Comparison of ENCODE assay signal across 9 cellular contexts in the genomic region with DNA sequence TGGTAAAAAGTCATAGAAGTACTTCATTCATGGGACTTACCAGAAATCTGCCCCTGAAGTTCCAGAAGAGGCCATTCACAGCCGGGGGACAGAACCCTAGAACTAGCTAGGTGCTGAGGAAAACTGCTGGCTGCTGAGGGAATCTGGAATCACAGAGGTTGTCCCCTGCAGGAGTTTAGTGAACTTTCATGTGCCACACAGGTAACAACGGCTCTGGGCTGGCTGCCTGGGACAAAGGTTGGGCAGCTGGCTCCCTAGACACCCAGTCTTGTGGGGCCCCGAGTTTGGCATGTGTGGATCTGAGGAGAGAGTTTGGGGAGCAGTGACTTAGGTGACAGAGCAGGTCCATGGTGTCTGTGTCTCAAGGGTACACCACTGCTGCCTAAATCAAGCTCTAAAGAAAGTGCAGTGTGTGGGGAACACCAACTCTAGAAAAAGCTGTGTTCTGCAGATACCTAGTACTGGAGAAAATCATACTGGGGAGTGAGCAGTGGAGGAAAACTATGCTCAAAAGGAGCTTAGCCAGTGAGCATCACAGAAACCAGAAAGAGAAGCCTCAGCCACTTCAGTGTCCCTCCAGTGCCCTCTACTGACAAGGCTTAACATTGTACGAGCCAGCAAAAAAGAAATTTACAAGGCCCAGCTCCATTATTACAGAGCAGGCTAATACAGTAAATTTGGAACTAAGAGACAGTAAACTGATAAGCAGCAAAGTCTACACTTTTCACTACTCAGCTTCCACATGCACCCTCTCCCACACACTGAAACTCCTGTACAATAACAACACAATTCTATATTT. TPM values are rescaled to one million over a fixed set of nuclear protein-coding genes. Genes with fewer than 3 reads are reported as not detected.
A peak's percentile ranks its signal among the peaks of the same experiment; 100 is the strongest.
DNase-seq lines count a peak whose midpoint lies in the region; ATAC-seq, FAIRE-seq and TF ChIP-seq lines count a peak whose summit lies in the region.
"Had no signal": no experiment of that assay in that cellular context is flagged by ENCODE, and none has a peak within 500 bp of the region (broad histone marks: within the 10 kb centered on the region; RNA-seq: fewer than 3 reads in every experiment).

No MANE protein-coding gene starts in this region.

- H4K20me1 ChIP-seq in astrocyte (ENCODE audit: insufficient read depth, low read length) = no peaks in the 10 kb centered on the region

- H3K9me3 ChIP-seq in astrocyte (ENCODE audit: insufficient read depth, low read depth, low read length) (peaks cover 5% of the 10 kb centered on the region), mucosa of descending colon (no peaks in the 10 kb centered on the region)

- no peak for FAIRE-seq in astrocyte (lab: Jason Lieb, UNC)

- no peak overlapping the region for H3K27ac ChIP-seq in astrocyte (ENCODE audit: low read depth, low read length)

- H3K36me3 ChIP-seq in astrocyte (ENCODE audit: insufficient read depth, low read length) (no peaks in the 10 kb centered on the region), mucosa of descending colon (ENCODE audit: low read depth) (no peaks in the 10 kb centered on the region)

- peaks cover 11% of the 10 kb centered on the region for H3K4me1 Mint-ChIP-seq in astrocyte (ENCODE audit: low read depth, unreplicated experiment)
- peaks cover 8% of the 10 kb centered on the region for H3K4me1 Mint-ChIP-seq in activated T-cell treated with anti-CD3 and anti-CD28 coated beads, Interleukin-2, amount 50 U/mL, for 4 hours (ENCODE audit: low read depth)

- no peak overlapping the region for H3K4me2 ChIP-seq in astrocyte (ENCODE audit: low read length)

- peak; percentile 7 for TF ChIP-seq CTCF in astrocyte (IDR thresholded peaks at IDR 0.05; ENCODE audit: insufficient read depth, low read depth, low read length)
- TF ChIP-seq CTCF in mucosa of descending colon (IDR thresholded peaks at IDR 0.05) = no peak

- ATAC-seq in HG03342 (IDR thresholded peaks at IDR 0.05; ENCODE audit: unreplicated experiment) = peak; percentile 57
- ATAC-seq in mucosa of descending colon = peak; percentile 88
- ATAC-seq in activated T-cell treated with anti-CD3 and anti-CD28 coated beads, Interleukin-2, amount 50 U/mL, for 4 hours = no peak

- peaks cover 6% of the 10 kb centered on the region for H3K36me3 Mint-ChIP-seq in astrocyte (ENCODE audit: low read depth, unreplicated experiment)
- H3K36me3 Mint-ChIP-seq in activated T-cell treated with anti-CD3 and anti-CD28 coated beads, Interleukin-2, amount 50 U/mL, for 4 hours (ENCODE audit: insufficient read depth) = peaks cover 4% of the 10 kb centered on the region

- no peaks in the 10 kb centered on the region for H3K9me3 Mint-ChIP-seq in astrocyte (ENCODE audit: unreplicated experiment)
- H3K9me3 Mint-ChIP-seq in activated T-cell treated with anti-CD3 and anti-CD28 coated beads, Interleukin-2, amount 50 U/mL, for 4 hours = peaks cover 8% of the 10 kb centered on the region

- no peak overlapping the region for H3K4me3 ChIP-seq in astrocyte (ENCODE audit: insufficient read depth, low read depth, low read length)
- H3K4me3 ChIP-seq in mucosa of descending colon = no peak overlapping the region

- no peak overlapping the region for H3K4me3 Mint-ChIP-seq in astrocyte (ENCODE audit: unreplicated experiment)
- no peak overlapping the region for H3K4me3 Mint-ChIP-seq in activated T-cell treated with anti-CD3 and anti-CD28 coated beads, Interleukin-2, amount 50 U/mL, for 4 hours

- H3K4me1 ChIP-seq in astrocyte (ENCODE audit: insufficient read depth, low read length) (no peaks in the 10 kb centered on the region), mucosa of descending colon (ENCODE audit: low read depth) (peaks cover 27% of the 10 kb centered on the region)

- no peak overlapping the region for H2AFZ ChIP-seq in astrocyte (ENCODE audit: low read depth, low read length)

- no peak overlapping the region for H3K27ac Mint-ChIP-seq in astrocyte (ENCODE audit: unreplicated experiment)

- intact Hi-C loops in mucosa of descending colon (cut with DNase I, micrococcal nuclease) = no loop called here
- intact Hi-C loops in posterior vena cava (cut with DNase I) = no loop called here

- H3K27me3 Mint-ChIP-seq in astrocyte (ENCODE audit: low read depth, unreplicated experiment) = no peaks in the 10 kb centered on the region
- H3K27me3 Mint-ChIP-seq in activated T-cell treated with anti-CD3 and anti-CD28 coated beads, Interleukin-2, amount 50 U/mL, for 4 hours (ENCODE audit: low read depth) = no peaks in the 10 kb centered on the region

- DNase-seq in NCI-H1694 (lab: John Stamatoyannopoulos, UW) (peak; percentile 11), NCI-H1694 treated with DMSO at 0.1 percent for 48 hours (lab: John Stamatoyannopoulos, UW) (no peak), astrocyte (ENCODE audit: low read depth) (no peak), mucosa of descending colon (peak in 1 of 3 donors; percentile 43), mucosa of gallbladder (ENCODE audit: low spot score) (no peak), posterior vena cava (ENCODE audit: low spot score) (no peak)
- no peak for DNase-seq in activated T-cell treated with anti-CD3 and anti-CD28 coated beads, Interleukin-2, amount 50 U/mL, for 4 hours
- DNase-seq: NCI-H345 had no signal

- H3K27me3 ChIP-seq in astrocyte (ENCODE audit: insufficient read depth, low read length) = no peaks in the 10 kb centered on the region

- no peaks in the 10 kb centered on the region for H3K79me2 ChIP-seq in astrocyte (ENCODE audit: insufficient read depth, low read length)

- H3K9ac ChIP-seq in astrocyte (ENCODE audit: low read length) = no peak overlapping the region

RNA-seq across cellular contexts. Expression of gene GALNT3, which starts 15.2 kb away (rescaled TPM):
- total RNA-seq in astrocyte = 16.4 and 19.9 TPM in 2 replicates
- total RNA-seq in mucosa of descending colon = 10 to 100 TPM; 33.4 to 82.8 (median 81.0) TPM
- 96.6 TPM for total RNA-seq in mucosa of gallbladder
- 1 to 10 TPM; 1.1 to 1.6 TPM for total RNA-seq in posterior vena cava
- 1 to 10 TPM; 1.9 to 2.3 (median 2.0) TPM for total RNA-seq in activated T-cell treated with anti-CD3 and anti-CD28 coated beads, Interleukin-2, amount 50 U/mL, for 4 hours

Comparison
In these comparisons a context has a peak if more than half of its experiments do, and no peak if none do; other contexts are left out.
1. ATAC-seq: peak in HG03342 (single experiment) and mucosa of descending colon (single experiment); none in activated T-cell treated with anti-CD3 and anti-CD28 coated beads, Interleukin-2, amount 50 U/mL, for 4 hours (0 of 2).